In genomic region chr17:58172369-58173071, GRCh38 we compare ENCODE assay signal across 1 cellular context.
TF ChIP-seq lines count a peak whose summit lies in the region.

No MANE protein-coding gene starts in this region.

TF ChIP-seq in H1, 55 proteins besides CTCF, POLR2A, EP300 and RAD21:
- peak; percentile 60 for TF ChIP-seq MAX (IDR thresholded peaks at IDR 0.05)
- no peak for TF ChIP-seq BRCA1 (IDR thresholded peaks at IDR 0.05; ENCODE audit: low read depth, low read length)
- TF ChIP-seq SIN3A (conservative IDR thresholded peaks at IDR 0.05 in 1 of 2, IDR thresholded peaks at IDR 0.05 in 1 of 2; ENCODE audit: low read depth in 1 of 2, low read length in 2 of 2): peak in 1 of 2 experiments; percentile 79; a peak in 2 of 4 replicates
- peak; percentile 29; the same call in 1 of the 2 replicates for TF ChIP-seq YY1 (IDR thresholded peaks at IDR 0.05; ENCODE audit: low read depth, low read length)
